ENCODE assay signal across 8 cellular contexts in the genomic region with DNA sequence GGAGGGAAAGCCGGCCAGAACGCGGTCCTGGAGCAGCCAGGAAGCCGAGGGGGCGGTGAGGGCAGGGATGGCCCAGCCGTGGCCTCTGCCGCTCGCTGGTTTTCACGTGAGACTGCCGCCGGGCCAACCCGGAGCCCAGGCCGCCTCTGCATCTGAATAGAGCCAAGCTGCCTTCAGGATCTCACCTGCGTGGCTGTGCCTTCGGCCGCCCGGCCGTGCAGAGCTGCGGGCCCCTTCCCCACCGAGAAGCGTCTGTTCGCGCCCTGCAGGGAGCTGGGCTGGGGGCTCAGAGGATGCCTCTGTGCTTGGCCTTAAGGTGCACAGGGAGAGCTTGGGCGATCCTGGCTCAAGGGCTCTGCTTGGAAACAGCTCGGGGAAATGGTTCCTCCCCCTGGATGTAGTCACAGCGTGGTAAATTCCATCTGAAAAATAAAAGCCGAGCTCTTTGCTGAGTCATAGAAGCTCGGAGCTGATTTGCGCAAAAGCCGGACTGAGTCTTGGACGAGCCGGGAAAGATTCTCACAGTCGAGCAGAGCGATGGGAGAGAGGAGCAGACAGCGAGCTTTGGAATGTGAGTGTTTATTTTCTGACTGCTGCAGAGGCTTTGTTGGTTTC.
A peak's percentile ranks its signal among the peaks of the same experiment; 100 is the strongest.
DNase-seq lines count a peak whose midpoint lies in the region; ATAC-seq lines count a peak whose summit lies in the region.

A gene (plus strand): TSS at position 456 of the 615 bp plus-strand sequence. CDS start 38,863 bp downstream, outside the sequence.

- no peaks in the 10 kb centered on the region for H3K9me3 Mint-ChIP-seq in activated naive CD8-positive, alpha-beta T cell treated with anti-CD3 and anti-CD28 coated beads, Interleukin-2, amount 50 U/mL, for 24 hours

- H3K4me1 Mint-ChIP-seq in activated naive CD8-positive, alpha-beta T cell treated with anti-CD3 and anti-CD28 coated beads, Interleukin-2, amount 50 U/mL, for 24 hours, result peaks cover 6% of the 10 kb centered on the region

- DNase-seq in activated CD8-positive, alpha-beta memory T cell treated with anti-CD3 and anti-CD28 coated beads for 24 hours, result peak; percentile 53
- no peak for DNase-seq in activated CD8-positive, alpha-beta memory T cell treated with anti-CD3 and anti-CD28 coated beads, Interleukin-2, amount 50 U/mL, for 4 hours
- no peak for DNase-seq in activated naive CD8-positive, alpha-beta T cell treated with anti-CD3 and anti-CD28 coated beads, Interleukin-2, amount 50 U/mL, for 24 hours
- DNase-seq in head of caudate nucleus (peak; percentile 43 to 88 (median 73)), non-pigmented ciliary epithelial cell (ENCODE audit: low read depth) (peak; percentile 76), COR-L47 (lab: John Stamatoyannopoulos, UW) (no peak), activated gamma-delta T cell (lab: John Stamatoyannopoulos, UW) (no peak), NCI-H1930 (lab: John Stamatoyannopoulos, UW) (no peak)

- H3K4me3 Mint-ChIP-seq in activated naive CD8-positive, alpha-beta T cell treated with anti-CD3 and anti-CD28 coated beads, Interleukin-2, amount 50 U/mL, for 24 hours, result peak within 1 kb of the TSS; percentile 30

- H3K27me3 Mint-ChIP-seq in activated naive CD8-positive, alpha-beta T cell treated with anti-CD3 and anti-CD28 coated beads, Interleukin-2, amount 50 U/mL, for 24 hours, result peaks cover 2% of the 10 kb centered on the region

- no peaks in the 10 kb centered on the region for H3K36me3 Mint-ChIP-seq in activated naive CD8-positive, alpha-beta T cell treated with anti-CD3 and anti-CD28 coated beads, Interleukin-2, amount 50 U/mL, for 24 hours (ENCODE audit: low read depth)

- ATAC-seq in activated naive CD8-positive, alpha-beta T cell treated with anti-CD3 and anti-CD28 coated beads, Interleukin-2, amount 50 U/mL, for 24 hours, result peak; percentile 24

- no peak within 1 kb of the TSS for H3K27ac Mint-ChIP-seq in activated naive CD8-positive, alpha-beta T cell treated with anti-CD3 and anti-CD28 coated beads, Interleukin-2, amount 50 U/mL, for 24 hours

- intact Hi-C loops in head of caudate nucleus (cut with DNase I), result no loop called here

Comparison
In these comparisons a context has a peak if more than half of its experiments do, and no peak if none do; other contexts are left out.
1. DNase-seq: peak in activated CD8-positive, alpha-beta memory T cell treated with anti-CD3 and anti-CD28 coated beads for 24 hours (single experiment), head of caudate nucleus (42 of 42) and non-pigmented ciliary epithelial cell (single experiment); none in activated CD8-positive, alpha-beta memory T cell treated with anti-CD3 and anti-CD28 coated beads, Interleukin-2, amount 50 U/mL, for 4 hours (single experiment), activated naive CD8-positive, alpha-beta T cell treated with anti-CD3 and anti-CD28 coated beads, Interleukin-2, amount 50 U/mL, for 24 hours (single experiment), COR-L47 (single experiment), activated gamma-delta T cell (single experiment) and NCI-H1930 (0 of 2).